In the genomic region with DNA sequence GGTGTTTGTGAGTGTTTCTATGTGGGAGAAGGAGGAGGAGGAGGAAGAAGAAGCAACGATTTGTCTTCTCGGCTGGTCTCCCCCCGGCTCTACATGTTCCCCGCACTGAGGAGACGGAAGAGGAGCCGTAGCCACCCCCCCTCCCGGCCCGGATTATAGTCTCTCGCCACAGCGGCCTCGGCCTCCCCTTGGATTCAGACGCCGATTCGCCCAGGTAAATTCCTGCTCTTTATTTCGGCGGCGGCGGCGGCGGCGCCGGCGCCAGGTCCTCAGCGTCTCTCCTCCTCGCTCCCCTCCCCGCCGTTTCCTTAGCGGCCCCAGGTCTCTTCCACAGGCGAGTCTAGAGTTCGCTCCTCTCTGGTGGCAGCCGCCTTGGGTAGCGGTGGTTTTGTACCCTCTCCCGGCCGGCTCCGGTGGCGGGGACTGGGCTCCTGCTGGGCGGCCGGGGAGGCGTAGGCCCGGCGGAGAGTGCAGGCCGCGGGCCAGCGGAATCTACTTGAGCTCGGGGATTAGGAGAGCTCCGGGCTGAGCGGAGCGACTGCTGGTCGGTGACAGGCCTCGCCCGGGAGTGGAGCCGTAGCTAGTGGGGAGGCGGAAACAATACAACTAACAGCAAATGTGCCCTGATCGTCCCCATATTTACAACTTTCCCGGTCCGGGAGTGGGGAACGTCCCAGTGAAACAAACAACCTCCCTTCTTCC, we compare ENCODE assay signal across 7 cellular contexts. TPM values are rescaled to one million over a fixed set of nuclear protein-coding genes. Genes with fewer than 3 reads are reported as not detected.
DNase-seq lines count a peak whose midpoint lies in the region; ATAC-seq, FAIRE-seq and TF ChIP-seq lines count a peak whose summit lies in the region.

No MANE protein-coding gene starts in this region.

- H3K4me3 ChIP-seq in right lobe of liver, result peak overlapping the region; percentile 65 to 86 (median 77)

- TF ChIP-seq POLR2A in right lobe of liver (IDR thresholded peaks at IDR 0.05), result no peak

- H3K4me1 Mint-ChIP-seq in dendritic cell treated with granulocyte-macrophage colony-stimulating factor and Interleukin-4, amounts not matched to agents 40 ng/mL and 50 ng/mL, for 4 days (ENCODE audit: low read depth), result peaks cover 33% of the 10 kb centered on the region

- WGBS in right lobe of liver (ENCODE audit: insufficient coverage, low coverage, low lambda C conversion rate, missing lambda C conversion rate), result 0% methylated on average over 10 of the region's 57 CpGs

- FAIRE-seq in GM18507 (lab: Jason Lieb, UNC), result peak; percentile 15

- H3K27me3 ChIP-seq in right lobe of liver, result no peaks in the 10 kb centered on the region

- no peaks in the 10 kb centered on the region for H3K9me3 ChIP-seq in right lobe of liver

- H3K36me3 Mint-ChIP-seq in dendritic cell treated with granulocyte-macrophage colony-stimulating factor and Interleukin-4, amounts not matched to agents 40 ng/mL and 50 ng/mL, for 4 days (ENCODE audit: low read depth), result peaks cover 31% of the 10 kb centered on the region

- H3K27me3 Mint-ChIP-seq in dendritic cell treated with granulocyte-macrophage colony-stimulating factor and Interleukin-4, amounts not matched to agents 40 ng/mL and 50 ng/mL, for 4 days, result no peaks in the 10 kb centered on the region

- peak overlapping the region; percentile 97 for H3K27ac Mint-ChIP-seq in dendritic cell treated with granulocyte-macrophage colony-stimulating factor and Interleukin-4, amounts not matched to agents 40 ng/mL and 50 ng/mL, for 4 days

- no peaks in the 10 kb centered on the region for H3K9me3 Mint-ChIP-seq in dendritic cell treated with granulocyte-macrophage colony-stimulating factor and Interleukin-4, amounts not matched to agents 40 ng/mL and 50 ng/mL, for 4 days

- peak overlapping the region; percentile 91 to 97 (median 93) for H3K27ac ChIP-seq in right lobe of liver

- H3K4me1 ChIP-seq in right lobe of liver, result peaks cover 0 to 47% (median 16%) of the 10 kb centered on the region in 4 donors

- no peak for TF ChIP-seq CTCF in right lobe of liver (IDR thresholded peaks at IDR 0.05)

- DNase-seq in GM18507 (ENCODE audit: extremely low spot score, insufficient read length, low read depth), result no peak
- DNase-seq in NCI-H2227 treated with DMSO at 0.1 percent for 48 hours (lab: John Stamatoyannopoulos, UW), result peak; percentile 81
- DNase-seq in activated CD4-positive, alpha-beta T cell treated with anti-CD3 and anti-CD28 coated beads for 48 hours, result peak; percentile 69
- peak; percentile 75 to 83 (median 77) for DNase-seq in right lobe of liver
- peak; percentile 49 to 54 for DNase-seq in stimulated activated CD4-positive, alpha-beta T cell treated with anti-CD3 and anti-CD28 coated beads, Interleukin-4, amount 100 ng/mL, for 4 hours

- ATAC-seq in HG02981 (IDR thresholded peaks at IDR 0.05; ENCODE audit: unreplicated experiment) (peak; percentile 22), right lobe of liver (peak; percentile 53 to 68 (median 64))

- H3K36me3 ChIP-seq in right lobe of liver, result no peaks in the 10 kb centered on the region

- intact Hi-C loops in dendritic cell treated with granulocyte-macrophage colony-stimulating factor and Interleukin-4, amounts not matched to agents 40 ng/mL and 50 ng/mL, for 4 days (cut with micrococcal nuclease), result loop anchor here (2.0 to 5.0 kb wide), 3 partner anchors 152 to 725 kb away; a partner anchor contains a TSS
- intact Hi-C loops in right lobe of liver (cut with DNase I), result no loop called here

- H3K4me3 Mint-ChIP-seq in dendritic cell treated with granulocyte-macrophage colony-stimulating factor and Interleukin-4, amounts not matched to agents 40 ng/mL and 50 ng/mL, for 4 days, result peak overlapping the region; percentile 94

RNA-seq across cellular contexts. Expression of a gene that starts 0.5 kb away (rescaled TPM):
- 10 to 100 TPM; 16.0 to 29.2 (median 24.6) TPM for total RNA-seq in right lobe of liver
